27 cellular contexts compared by ENCODE assay signal in genomic region chr15:55734641-55735040, GRCh38. TPM values are rescaled to one million over a fixed set of nuclear protein-coding genes. Genes with fewer than 3 reads are reported as not detected.
"Had no signal": no experiment of that assay in that cellular context is flagged by ENCODE, and none has a peak within 500 bp of the region (broad histone marks: within the 10 kb centered on the region; RNA-seq: fewer than 3 reads in every experiment).

No MANE protein-coding gene starts in this region.

- H3K4me3 ChIP-seq: ascending aorta, body of pancreas, Peyer's patch had no signal

- H3K27me3 ChIP-seq: ascending aorta, Peyer's patch had no signal

- H3K27ac ChIP-seq: ascending aorta, body of pancreas, Peyer's patch, RWPE1 had no signal

- H3K4me1 Mint-ChIP-seq: activated B cell treated with CpG ODN at 0.5 μM for 24 hours; activated CD4-positive, alpha-beta T cell treated with anti-CD3 and anti-CD28 coated beads, Interleukin-2, amount 10 ng/mL, durations not matched to agents 7 days and 5 days; activated naive CD8-positive, alpha-beta T cell treated with anti-CD3 and anti-CD28 coated beads, Interleukin-2, amount 50 U/mL, for 24 hours had no signal

- H3K36me3 Mint-ChIP-seq: activated CD4-positive, alpha-beta memory T cell treated with anti-CD3 and anti-CD28 coated beads for 36 hours; activated naive CD4-positive, alpha-beta T cell treated with anti-CD3 and anti-CD28 coated beads, Interleukin-2, amount 50 U/mL, for 72 hours had no signal

- H3K4me3 Mint-ChIP-seq: activated B cell treated with CpG ODN at 0.5 μM for 24 hours; activated CD4-positive, alpha-beta memory T cell treated with anti-CD3 and anti-CD28 coated beads for 36 hours; activated CD4-positive, alpha-beta T cell treated with anti-CD3 and anti-CD28 coated beads, Interleukin-2, amount 10 ng/mL, durations not matched to agents 7 days and 5 days; activated naive CD8-positive, alpha-beta T cell treated with anti-CD3 and anti-CD28 coated beads, Interleukin-2, amount 50 U/mL, for 24 hours; activated T-cell treated with anti-CD3 and anti-CD28 coated beads, Interleukin-2, amount 50 U/mL, for 4 hours; T-helper 1 cell treated with Interleukin-12 subunit alpha and Interleukin-12 subunit beta and Interleukin-4 antibody, amounts not matched to agents 30 μg/mL and 1 μg/mL, for 36 hours had no signal

- H3K9me3 ChIP-seq: ascending aorta, body of pancreas, Peyer's patch had no signal

- H3K27ac Mint-ChIP-seq: activated B cell treated with CpG ODN at 0.5 μM for 24 hours; activated CD4-positive, alpha-beta memory T cell treated with anti-CD3 and anti-CD28 coated beads for 36 hours; activated CD4-positive, alpha-beta T cell treated with anti-CD3 and anti-CD28 coated beads, Interleukin-2, amount 10 ng/mL, durations not matched to agents 7 days and 5 days; activated naive CD4-positive, alpha-beta T cell treated with anti-CD3 and anti-CD28 coated beads, Interleukin-2, amount 50 U/mL, for 72 hours; activated naive CD8-positive, alpha-beta T cell treated with anti-CD3 and anti-CD28 coated beads, Interleukin-2, amount 50 U/mL, for 24 hours; T-helper 1 cell treated with Interleukin-12 subunit alpha and Interleukin-12 subunit beta and Interleukin-4 antibody, amounts not matched to agents 30 μg/mL and 1 μg/mL, for 36 hours had no signal

- DNase-seq: activated B cell treated with CpG ODN at 0.5 μM for 24 hours; activated CD4-positive, alpha-beta memory T cell treated with anti-CD3 and anti-CD28 coated beads for 36 hours; activated CD4-positive, alpha-beta T cell treated with anti-CD3 and anti-CD28 coated beads, Interleukin-2, amount 10 ng/mL, durations not matched to agents 7 days and 5 days; activated CD8-positive, alpha-beta memory T cell treated with anti-CD3 and anti-CD28 coated beads for 24 hours; activated effector memory CD4-positive, alpha-beta T cell treated with anti-CD3 and anti-CD28 coated beads, Interleukin-2, amount 50 U/mL, for 16 hours; activated naive CD4-positive, alpha-beta T cell treated with Interleukin-2 at 50 U/mL for 16 hours; activated naive CD8-positive, alpha-beta T cell treated with anti-CD3 and anti-CD28 coated beads, Interleukin-2, amount 50 U/mL, for 24 hours; activated T-cell treated with anti-CD3 and anti-CD28 coated beads, Interleukin-2, amount 50 U/mL, for 4 hours; amniotic stem cell; body of pancreas; IMR-90; Kasumi-1; KBM-7; NCI-H1105 treated with DMSO at 0.1 percent for 48 hours; NCI-H1436 treated with DMSO at 0.1 percent for 48 hours; NCI-H187; NCI-H2081; NCI-H510A treated with DMSO at 0.1 percent for 48 hours; NCI-H69; NK-92 treated with Interleukin-12 subunit alpha and Interleukin-12 subunit beta, amount 100 ng/mL, for 24 hours; OCI-M1; Peyer's patch; SIG-M5 had no signal

- H3K4me1 ChIP-seq: ascending aorta, body of pancreas, Peyer's patch had no signal

- H3K36me3 ChIP-seq: ascending aorta, Peyer's patch had no signal

- H3K9me3 Mint-ChIP-seq: activated B cell treated with CpG ODN at 0.5 μM for 24 hours; activated CD4-positive, alpha-beta memory T cell treated with anti-CD3 and anti-CD28 coated beads for 36 hours; activated CD4-positive, alpha-beta T cell treated with anti-CD3 and anti-CD28 coated beads, Interleukin-2, amount 10 ng/mL, durations not matched to agents 7 days and 5 days; activated naive CD4-positive, alpha-beta T cell treated with anti-CD3 and anti-CD28 coated beads, Interleukin-2, amount 50 U/mL, for 72 hours; activated naive CD8-positive, alpha-beta T cell treated with anti-CD3 and anti-CD28 coated beads, Interleukin-2, amount 50 U/mL, for 24 hours; activated T-cell treated with anti-CD3 and anti-CD28 coated beads, Interleukin-2, amount 50 U/mL, for 4 hours; T-helper 1 cell treated with Interleukin-12 subunit alpha and Interleukin-12 subunit beta and Interleukin-4 antibody, amounts not matched to agents 30 μg/mL and 1 μg/mL, for 36 hours had no signal

RNA-seq across cellular contexts. Expression of gene PRTG, which starts 8.3 kb away (rescaled TPM):
- total RNA-seq: activated B cell treated with CpG ODN at 0.5 μM for 24 hours; activated CD4-positive, alpha-beta memory T cell treated with anti-CD3 and anti-CD28 coated beads for 36 hours; activated CD4-positive, alpha-beta T cell treated with anti-CD3 and anti-CD28 coated beads, Interleukin-2, amount 10 ng/mL, durations not matched to agents 7 days and 5 days; activated naive CD4-positive, alpha-beta T cell treated with anti-CD3 and anti-CD28 coated beads, Interleukin-2, amount 50 U/mL, for 72 hours; activated T-cell treated with anti-CD3 and anti-CD28 coated beads, Interleukin-2, amount 50 U/mL, for 4 hours had no signal
